ENCODE assay signal across 20 cellular contexts in genomic region chr9:75640250-75640649, GRCh38.
"Had no signal": no experiment of that assay in that cellular context is flagged by ENCODE, and none has a peak within 500 bp of the region (broad histone marks: within the 10 kb centered on the region; RNA-seq: fewer than 3 reads in every experiment).

No MANE protein-coding gene starts in this region.

- H3K4me3 Mint-ChIP-seq: naive thymus-derived CD8-positive, alpha-beta T cell; stimulated activated memory B cell treated with anti-CD40 and anti-IgM and Interleukin-4, amounts not matched to agents 10 μg/mL and 1 μg/mL and 100 μg/mL, for 72 hours; stimulated activated naive CD8-positive, alpha-beta T cell treated with anti-CD3 and anti-CD28 coated beads, Interleukin-15, Interleukin-2, amounts not matched to agents 100 ng/mL and 50 ng/mL, for 24 hours had no signal

- H3K27me3 Mint-ChIP-seq: naive thymus-derived CD8-positive, alpha-beta T cell; stimulated activated memory B cell treated with anti-CD40 and anti-IgM and Interleukin-4, amounts not matched to agents 10 μg/mL and 1 μg/mL and 100 μg/mL, for 72 hours; stimulated activated naive CD8-positive, alpha-beta T cell treated with anti-CD3 and anti-CD28 coated beads, Interleukin-15, Interleukin-2, amounts not matched to agents 100 ng/mL and 50 ng/mL, for 24 hours had no signal

- H3K9me3 Mint-ChIP-seq: naive thymus-derived CD8-positive, alpha-beta T cell; stimulated activated memory B cell treated with anti-CD40 and anti-IgM and Interleukin-4, amounts not matched to agents 10 μg/mL and 1 μg/mL and 100 μg/mL, for 72 hours; stimulated activated naive CD8-positive, alpha-beta T cell treated with anti-CD3 and anti-CD28 coated beads, Interleukin-15, Interleukin-2, amounts not matched to agents 100 ng/mL and 50 ng/mL, for 24 hours had no signal

- H3K9me3 ChIP-seq: colonic mucosa, mucosa of descending colon, neutrophil, spleen, testis, transverse colon had no signal

- H3K36me3 Mint-ChIP-seq: naive thymus-derived CD8-positive, alpha-beta T cell; stimulated activated memory B cell treated with anti-CD40 and anti-IgM and Interleukin-4, amounts not matched to agents 10 μg/mL and 1 μg/mL and 100 μg/mL, for 72 hours had no signal

- H3K4me3 ChIP-seq: colonic mucosa, mucosa of descending colon, spleen, testis, transverse colon had no signal

- H3K27ac Mint-ChIP-seq: stimulated activated memory B cell treated with anti-CD40 and anti-IgM and Interleukin-4, amounts not matched to agents 10 μg/mL and 1 μg/mL and 100 μg/mL, for 72 hours; stimulated activated naive CD8-positive, alpha-beta T cell treated with anti-CD3 and anti-CD28 coated beads, Interleukin-15, Interleukin-2, amounts not matched to agents 100 ng/mL and 50 ng/mL, for 24 hours had no signal

- H3K27ac ChIP-seq: colonic mucosa, neutrophil, spleen, testis, transverse colon had no signal

- H3K36me3 ChIP-seq: colonic mucosa, neutrophil, spleen, transverse colon had no signal

- H3K27me3 ChIP-seq: colonic mucosa, neutrophil, spleen, testis, transverse colon had no signal

- H3K4me1 ChIP-seq: colonic mucosa, spleen, transverse colon had no signal

- H3K4me1 Mint-ChIP-seq: stimulated activated memory B cell treated with anti-CD40 and anti-IgM and Interleukin-4, amounts not matched to agents 10 μg/mL and 1 μg/mL and 100 μg/mL, for 72 hours had no signal

- ATAC-seq: mucosa of descending colon; naive thymus-derived CD8-positive, alpha-beta T cell; sciatic nerve; stimulated activated memory B cell treated with anti-CD40 and anti-IgM and Interleukin-4, amounts not matched to agents 10 μg/mL and 1 μg/mL and 100 μg/mL, for 72 hours had no signal

- DNase-seq: colonic mucosa; effector CD4-positive, alpha-beta T cell; foreskin melanocyte; head of caudate nucleus; hippocampal formation; kidney glomerular epithelial cell; mammary epithelial cell; mucosa of descending colon; naive thymus-derived CD8-positive, alpha-beta T cell; posterior cingulate gyrus; spleen; stimulated activated CD4-positive, alpha-beta T cell treated with anti-CD3 and anti-CD28 coated beads, Interleukin-15, amount 100 ng/mL, for 24 hours; stimulated activated CD4-positive, alpha-beta T cell treated with anti-CD3 and anti-CD28 coated beads, Interleukin-1b, Interleukin-23, amount 100 ng/mL, for 48 hours; stimulated activated CD4-positive, alpha-beta T cell treated with anti-CD3 and anti-CD28 coated beads, Interleukin-4, amount 100 ng/mL, for 24 hours; testis; transverse colon had no signal
